In genomic region chr18:31424383-31424988, GRCh38 we compare ENCODE assay signal across 9 cellular contexts. TPM values are rescaled to one million over a fixed set of nuclear protein-coding genes. Genes with fewer than 3 reads are reported as not detected.
DNase-seq lines count a peak whose midpoint lies in the region; ATAC-seq and TF ChIP-seq lines count a peak whose summit lies in the region.
"Had no signal": no experiment of that assay in that cellular context is flagged by ENCODE, and none has a peak within 500 bp of the region (broad histone marks: within the 10 kb centered on the region; RNA-seq: fewer than 3 reads in every experiment).

No MANE protein-coding gene starts in this region.

- H3K9ac ChIP-seq in liver (ENCODE audit: low read depth in 1 of 2, low read length in 2 of 2), result no peak overlapping the region

- H3K4me3 ChIP-seq in liver (ENCODE audit: low read depth in 1 of 3, low read length in 3 of 3), result no peak overlapping the region

- H3K36me3 ChIP-seq in liver (ENCODE audit: control insufficient read depth in 4 of 4, insufficient read depth in 3 of 4, low read depth in 1 of 4, low read length in 3 of 4), result no peaks in the 10 kb centered on the region

- WGBS in liver, result 36% methylated on average over 7 of the region's 7 CpGs

- peak; percentile 87 for ATAC-seq in GM19463 (IDR thresholded peaks at IDR 0.05; ENCODE audit: unreplicated experiment)
- ATAC-seq in GM21825 (IDR thresholded peaks at IDR 0.05; ENCODE audit: unreplicated experiment), result no peak

- peak; percentile 76 to 85 for TF ChIP-seq RAD21 in liver (IDR thresholded peaks at IDR 0.05)

- peak; percentile 54 for TF ChIP-seq CTCF in liver (IDR thresholded peaks at IDR 0.05; ENCODE audit: low read depth, low read length, missing input control)

- H3K9me3 ChIP-seq in liver (ENCODE audit: control insufficient read depth in 4 of 4, low read length in 3 of 4), result no peaks in the 10 kb centered on the region

- no peaks in the 10 kb centered on the region for H3K4me1 Mint-ChIP-seq in activated naive CD8-positive, alpha-beta T cell treated with anti-CD3 and anti-CD28 coated beads for 36 hours

- H3K27ac Mint-ChIP-seq in activated naive CD8-positive, alpha-beta T cell treated with anti-CD3 and anti-CD28 coated beads for 36 hours, result no peak overlapping the region

- H3K9me3 Mint-ChIP-seq in activated naive CD8-positive, alpha-beta T cell treated with anti-CD3 and anti-CD28 coated beads for 36 hours, result no peaks in the 10 kb centered on the region

- no peaks in the 10 kb centered on the region for H3K27me3 Mint-ChIP-seq in activated naive CD8-positive, alpha-beta T cell treated with anti-CD3 and anti-CD28 coated beads for 36 hours

- DNase-seq in ELR (ENCODE audit: low read depth) (peak; percentile 20), HuH-7.5 (ENCODE audit: low spot score) (peak; percentile 3), C1 segment of cervical spinal cord (lab: John Stamatoyannopoulos, UW) (no peak), activated gamma-delta T cell treated with Interleukin-2 at 50 U/mL for 16 hours (no peak)
- DNase-seq in activated naive CD8-positive, alpha-beta T cell treated with anti-CD3 and anti-CD28 coated beads for 36 hours, result peak; percentile 3

- H3K27me3 ChIP-seq in liver (ENCODE audit: control insufficient read depth in 4 of 4, insufficient read depth in 4 of 4, low read length in 3 of 4), result no peaks in the 10 kb centered on the region

- H3K36me3 Mint-ChIP-seq in activated naive CD8-positive, alpha-beta T cell treated with anti-CD3 and anti-CD28 coated beads for 36 hours, result no peaks in the 10 kb centered on the region

- H3K4me1 ChIP-seq in liver (ENCODE audit: control insufficient read depth in 4 of 4, insufficient read depth in 4 of 4, low read length in 3 of 4), result no peaks in the 10 kb centered on the region

- H3K27ac ChIP-seq in liver (ENCODE audit: low read depth in 1 of 2, low read length in 2 of 2), result no peak overlapping the region

- H3K4me3 Mint-ChIP-seq in activated naive CD8-positive, alpha-beta T cell treated with anti-CD3 and anti-CD28 coated beads for 36 hours, result no peak overlapping the region

TF ChIP-seq in liver, 16 proteins besides CTCF, POLR2A, EP300 and RAD21:
- TF ChIP-seq MAX (IDR thresholded peaks at IDR 0.05) (no peak), FOXA2 (IDR thresholded peaks at IDR 0.05) (no peak), NR2F2 (IDR thresholded peaks at IDR 0.05) (no peak)

RNA-seq across cellular contexts. Expression of gene DSG3, which starts 23.1 kb away (rescaled TPM):
- not detected for total RNA-seq in activated naive CD8-positive, alpha-beta T cell treated with anti-CD3 and anti-CD28 coated beads for 36 hours
- not detected for total RNA-seq in liver
- not detected for polyA plus RNA-seq in liver
- total RNA-seq: myocyte had no signal

RNA-seq across cellular contexts. Expression of gene DSG4, which starts 47.9 kb away (rescaled TPM):
- total RNA-seq in activated naive CD8-positive, alpha-beta T cell treated with anti-CD3 and anti-CD28 coated beads for 36 hours, result not detected
- under 1 TPM in 1 of 2 donors, not detected in 1; under 0.01 TPM for total RNA-seq in liver
- not detected for polyA plus RNA-seq in liver
- total RNA-seq: myocyte had no signal

Comparison
In these comparisons a context has a peak if more than half of its experiments do, and no peak if none do; other contexts are left out.
1. DNase-seq: peak in ELR (single experiment), HuH-7.5 (single experiment) and activated naive CD8-positive, alpha-beta T cell treated with anti-CD3 and anti-CD28 coated beads for 36 hours (single experiment); none in C1 segment of cervical spinal cord (0 of 14) and activated gamma-delta T cell treated with Interleukin-2 at 50 U/mL for 16 hours (single experiment).